Comparison of ENCODE assay signal across 8 cellular contexts in genomic region chr4:75672461-75673026, GRCh38. TPM values are rescaled to one million over a fixed set of nuclear protein-coding genes. Genes with fewer than 3 reads are reported as not detected.
A peak's percentile ranks its signal among the peaks of the same experiment; 100 is the strongest.
DNase-seq lines count a peak whose midpoint lies in the region; ATAC-seq and TF ChIP-seq lines count a peak whose summit lies in the region.

No MANE protein-coding gene starts in this region.

- peak overlapping the region; percentile 97 for H3K4me3 Mint-ChIP-seq in activated naive CD8-positive, alpha-beta T cell treated with anti-CD3 and anti-CD28 coated beads, Interleukin-2, amount 50 U/mL, for 24 hours

- H3K9me3 ChIP-seq in SU-DHL-6 (ENCODE audit: insufficient read depth, low read length) (no peaks in the 10 kb centered on the region), prostate gland (no peaks in the 10 kb centered on the region)

- DNase-seq in EH (ENCODE audit: low read depth) (peak; percentile 64), left ventricle myocardium superior (peak; percentile 76), prostate gland (ENCODE audit: low spot score) (peak; percentile 81)
- peak; percentile 81 for DNase-seq in activated naive CD8-positive, alpha-beta T cell treated with anti-CD3 and anti-CD28 coated beads, Interleukin-2, amount 50 U/mL, for 24 hours

- peak overlapping the region; percentile 91 for H3K4me2 ChIP-seq in SU-DHL-6 (ENCODE audit: low read depth, low read length, poor library complexity, severe bottlenecking)

- H3K36me3 Mint-ChIP-seq in activated naive CD8-positive, alpha-beta T cell treated with anti-CD3 and anti-CD28 coated beads, Interleukin-2, amount 50 U/mL, for 24 hours (ENCODE audit: low read depth), result peaks cover 19% of the 10 kb centered on the region

- H3K27ac ChIP-seq in SU-DHL-6 (ENCODE audit: low read depth, low read length) (peak overlapping the region; percentile 76), prostate gland (peak overlapping the region; percentile 95 to 97), urinary bladder (ENCODE audit: low read depth) (peak overlapping the region; percentile 90)

- TF ChIP-seq EP300 in Ishikawa (IDR thresholded peaks at IDR 0.05; ENCODE audit: borderline replicate concordance), result no peak

- under 1% methylated on average over 44 of the region's 44 CpGs for WGBS in prostate gland
- WGBS in urinary bladder, result under 1% methylated on average over 44 of the region's 44 CpGs

- no peaks in the 10 kb centered on the region for H3K27me3 Mint-ChIP-seq in activated naive CD8-positive, alpha-beta T cell treated with anti-CD3 and anti-CD28 coated beads, Interleukin-2, amount 50 U/mL, for 24 hours

- H3K27ac Mint-ChIP-seq in activated naive CD8-positive, alpha-beta T cell treated with anti-CD3 and anti-CD28 coated beads, Interleukin-2, amount 50 U/mL, for 24 hours, result peak overlapping the region; percentile 98

- TF ChIP-seq CTCF in SU-DHL-6 (IDR thresholded peaks at IDR 0.05; ENCODE audit: insufficient read depth, low read length, poor library complexity, severe bottlenecking) (no peak), prostate gland (IDR thresholded peaks at IDR 0.05) (no peak)

- no peaks in the 10 kb centered on the region for H3K27me3 ChIP-seq in SU-DHL-6 (ENCODE audit: low read length)
- no peaks in the 10 kb centered on the region for H3K27me3 ChIP-seq in prostate gland (replicated peaks; ENCODE audit: insufficient read depth)

- H3K4me1 ChIP-seq in prostate gland (replicated peaks), result peaks cover 4% of the 10 kb centered on the region
- H3K4me1 ChIP-seq in urinary bladder (ENCODE audit: insufficient read depth), result no peaks in the 10 kb centered on the region

- H3K36me3 ChIP-seq in SU-DHL-6 (ENCODE audit: low read length) (no peaks in the 10 kb centered on the region), prostate gland (no peaks in the 10 kb centered on the region), urinary bladder (ENCODE audit: insufficient read depth) (no peaks in the 10 kb centered on the region)

- H3K4me3 ChIP-seq in SU-DHL-6 (ENCODE audit: insufficient read depth, low read length, poor library complexity, severe bottlenecking), result peak overlapping the region; percentile 81
- H3K4me3 ChIP-seq in prostate gland, result peak overlapping the region; percentile 80
- H3K4me3 ChIP-seq in urinary bladder (ENCODE audit: low read depth, low read length), result peak overlapping the region; percentile 71

- peaks cover 57% of the 10 kb centered on the region for H3K4me1 Mint-ChIP-seq in activated naive CD8-positive, alpha-beta T cell treated with anti-CD3 and anti-CD28 coated beads, Interleukin-2, amount 50 U/mL, for 24 hours

- peaks cover 54% of the 10 kb centered on the region for H3K79me2 ChIP-seq in SU-DHL-6 (ENCODE audit: insufficient read depth, low read length)

- intact Hi-C loops in left ventricle myocardium superior (cut with micrococcal nuclease) (loop anchor here (10.0 kb wide), 1 partner anchor 52 kb away; the partner anchor contains the start of gene USO1), prostate gland (cut with DNase I) (loop anchor here (1.0 to 10.0 kb wide), 3 partner anchors 52 to 172 kb away; partner anchors contain the start of gene USO1)

- H3K9me3 Mint-ChIP-seq in activated naive CD8-positive, alpha-beta T cell treated with anti-CD3 and anti-CD28 coated beads, Interleukin-2, amount 50 U/mL, for 24 hours, result no peaks in the 10 kb centered on the region

- H3K9me2 ChIP-seq in SU-DHL-6 (replicated peaks; ENCODE audit: insufficient read depth, low read length), result no peaks in the 10 kb centered on the region

- peaks cover 3% of the 10 kb centered on the region; the same call in 1 of the 2 replicates for H3F3A ChIP-seq in SU-DHL-6 (ENCODE audit: insufficient read depth)

- peak; percentile 20 for ATAC-seq in GM21529 (IDR thresholded peaks at IDR 0.05; ENCODE audit: unreplicated experiment)
- ATAC-seq in activated naive CD8-positive, alpha-beta T cell treated with anti-CD3 and anti-CD28 coated beads, Interleukin-2, amount 50 U/mL, for 24 hours, result peak; percentile 21
- peak; percentile 51 for ATAC-seq in left ventricle myocardium superior

- TF ChIP-seq POLR2A in prostate gland (IDR thresholded peaks at IDR 0.05), result no peak

- peak overlapping the region; percentile 98 for H3K9ac ChIP-seq in SU-DHL-6 (ENCODE audit: low read length)

- no peak overlapping the region for H2AFZ ChIP-seq in SU-DHL-6 (ENCODE audit: low read depth, low read length, severe bottlenecking)

- H4K20me1 ChIP-seq in SU-DHL-6 (ENCODE audit: low read depth, low read length), result peaks cover 20% of the 10 kb centered on the region

- TF ChIP-seq RAD21 in Ishikawa (IDR thresholded peaks at IDR 0.05; ENCODE audit: low read depth), result no peak

TF ChIP-seq in Ishikawa, 13 proteins besides CTCF, POLR2A, EP300 and RAD21:
- peak; percentile 47; the same call in 1 of the 2 replicates for TF ChIP-seq YY1 (IDR thresholded peaks at IDR 0.05; ENCODE audit: low read depth)
- TF ChIP-seq CEBPB (IDR thresholded peaks at IDR 0.05), result no peak
- no peak for TF ChIP-seq TAF1 (IDR thresholded peaks at IDR 0.05; ENCODE audit: low read depth)
- TF ChIP-seq USF1 (IDR thresholded peaks at IDR 0.05), result no peak
- TF ChIP-seq MAX (IDR thresholded peaks at IDR 0.05), result peak; percentile 51; the same call in 1 of the 2 replicates
- TF ChIP-seq ZBTB7A (IDR thresholded peaks at IDR 0.05; ENCODE audit: low read depth), result peak; percentile 63; the same call in 1 of the 2 replicates
- TF ChIP-seq TEAD4 (IDR thresholded peaks at IDR 0.05), result 0 out of 2 replicates have a peak, but pooled peaks have one; percentile 6

RNA-seq across cellular contexts. Expression of gene G3BP2, which starts 0.7 kb away (rescaled TPM):
- total RNA-seq in left ventricle myocardium superior (74.1 TPM), prostate gland (100 to 1,000 TPM in 1 of 2 donors, 10 to 100 TPM in 1; 95.0 to 121 TPM), urinary bladder (145 TPM)
- polyA plus RNA-seq in urinary bladder, result 76.8 TPM

RNA-seq across cellular contexts. Expression of gene CDKL2, which starts 42.2 kb away (rescaled TPM):
- total RNA-seq in left ventricle myocardium superior (0.64 TPM), prostate gland (1 to 10 TPM in 1 of 2 donors, not detected in 1; 2.7 TPM), urinary bladder (0.90 TPM)
- 0.15 TPM for polyA plus RNA-seq in urinary bladder

RNA-seq across cellular contexts. Expression of gene USO1, which starts 51.8 kb away (rescaled TPM):
- total RNA-seq in left ventricle myocardium superior (96.8 TPM), prostate gland (10 to 100 TPM; 52.0 to 53.3 TPM), urinary bladder (186 TPM)
- polyA plus RNA-seq in urinary bladder, result 37.4 TPM

Comparison
In these comparisons a context has a peak if more than half of its experiments do, and no peak if none do; other contexts are left out.
1. Peak in every context shown above with its lines: DNase-seq, ATAC-seq, H3K4me3 ChIP-seq and H3K27ac ChIP-seq.